8 cellular contexts compared by ENCODE assay signal in genomic region chr19:4064073-4064550, GRCh38. TPM values are rescaled to one million over a fixed set of nuclear protein-coding genes. Genes with fewer than 3 reads are reported as not detected.
DNase-seq lines count a peak whose midpoint lies in the region; ATAC-seq, FAIRE-seq and TF ChIP-seq lines count a peak whose summit lies in the region.

No MANE protein-coding gene starts in this region.

- H3K4me1 Mint-ChIP-seq in memory B cell = peaks cover 20% of the 10 kb centered on the region

- peaks cover 1% of the 10 kb centered on the region for H3K36me3 Mint-ChIP-seq in memory B cell

- ATAC-seq in memory B cell (ENCODE audit: low read depth) = no peak
- no peak for ATAC-seq in GM21723 (IDR thresholded peaks at IDR 0.05; ENCODE audit: unreplicated experiment)
- ATAC-seq in GM21737 (IDR thresholded peaks at IDR 0.05; ENCODE audit: unreplicated experiment) = no peak

- WGBS in HUES64 = 4% methylated on average over 32 of the region's 32 CpGs

- peak overlapping the region; percentile 78 for H3K9ac ChIP-seq in HUES64 (ENCODE audit: low read depth, low read length)

- H3K27ac ChIP-seq in AG04450 (ENCODE audit: low read depth, low read length) = peak overlapping the region; percentile 61
- H3K27ac ChIP-seq in HUES64 (ENCODE audit: low read depth, low read length) = peak overlapping the region; percentile 75; the same call in 1 of the 2 replicates
- H3K27ac ChIP-seq in vagina = peak overlapping the region; percentile 100

- H3K27me3 Mint-ChIP-seq in memory B cell = no peaks in the 10 kb centered on the region

- 0 out of 2 replicates have a peak, but pooled peaks cover 6% of the 10 kb centered on the region for H3K4me1 ChIP-seq in HUES64 (ENCODE audit: insufficient read depth, low read length)
- peaks cover 69% of the 10 kb centered on the region for H3K4me1 ChIP-seq in vagina

- TF ChIP-seq CTCF in AG04450 (IDR thresholded peaks at IDR 0.05; ENCODE audit: low read depth, low read length) (no peak), bronchial epithelial cell (IDR thresholded peaks at IDR 0.05; ENCODE audit: insufficient read depth, low read length, severe bottlenecking) (peak; percentile 0), vagina (IDR thresholded peaks at IDR 0.05) (no peak)

- DNase-seq in AG04450 (ENCODE audit: low read depth, low spot score) (no peak), bronchial epithelial cell (ENCODE audit: low read depth) (no peak), memory B cell (ENCODE audit: low spot score in 2 of 2) (no peak), vagina (ENCODE audit: extremely low spot score in 2 of 2) (peak in 1 of 2 donors; percentile 84), NCI-H446 (lab: John Stamatoyannopoulos, UW) (no peak)

- FAIRE-seq in bronchial epithelial cell (lab: Jason Lieb, UNC) = no peak

- H3K27ac Mint-ChIP-seq in memory B cell = peak overlapping the region; percentile 84

- no peaks in the 10 kb centered on the region for H3K9me3 Mint-ChIP-seq in memory B cell

- POLR2A ChIA-PET in AG04450 (lab: Yijun Ruan, JAX) = interaction anchor here (0.9 kb wide), 1 partner anchor 79 kb away, joined by 3 read pairs; the partner anchor contains the start of gene EEF2

- no peak for TF ChIP-seq POLR2A in vagina (IDR thresholded peaks at IDR 0.05)

- peak overlapping the region; percentile 86 for H3K4me3 Mint-ChIP-seq in memory B cell

- H3K9me3 ChIP-seq in AG04450 (ENCODE audit: control insufficient read depth, insufficient read depth, low read length) (no peaks in the 10 kb centered on the region; the same call in 1 of the 2 replicates), HUES64 (ENCODE audit: insufficient read depth, low read depth, low read length) (no peaks in the 10 kb centered on the region), vagina (no peaks in the 10 kb centered on the region)

- CTCF ChIA-PET in AG04450 (lab: Charles Lee) = no interaction called here

- intact Hi-C loops in vagina (cut with DNase I) = loop anchor here (5.0 kb wide), 1 partner anchor 57 kb away; the partner anchor contains the start of gene PIAS4

- H3K27me3 ChIP-seq in AG04450 (ENCODE audit: control insufficient read depth, insufficient read depth, low read length) (no peaks in the 10 kb centered on the region), HUES64 (ENCODE audit: insufficient read depth, low read length) (peaks cover 20% of the 10 kb centered on the region), bronchial epithelial cell (ENCODE audit: control insufficient read depth, insufficient read depth, low read length) (no peaks in the 10 kb centered on the region), vagina (no peaks in the 10 kb centered on the region)

- peaks cover 8% of the 10 kb centered on the region; the same call in 1 of the 2 replicates for H3K36me3 ChIP-seq in HUES64 (ENCODE audit: insufficient read depth, low read length)
- peaks cover 9% of the 10 kb centered on the region for H3K36me3 ChIP-seq in bronchial epithelial cell (ENCODE audit: control insufficient read depth, insufficient read depth, low read length)
- H3K36me3 ChIP-seq in vagina = no peaks in the 10 kb centered on the region

- H3K4me3 ChIP-seq in AG04450 (ENCODE audit: low read depth, low read length) = peak overlapping the region; percentile 74
- peak overlapping the region; percentile 77 for H3K4me3 ChIP-seq in HUES64 (ENCODE audit: low read length)
- peak overlapping the region; percentile 84 for H3K4me3 ChIP-seq in bronchial epithelial cell (ENCODE audit: low read depth, low read length)
- peak overlapping the region; percentile 70 to 99 for H3K4me3 ChIP-seq in vagina

RNA-seq across cellular contexts. Expression of gene ZBTB7A, which starts 2.6 kb away (rescaled TPM):
- 2.7 and 4.0 TPM in 2 replicates for polyA plus RNA-seq in AG04450 (2011; rRNA removed)
- 2.2 and 2.7 TPM in 2 replicates for polyA minus RNA-seq in AG04450 (2011; rRNA and poly(A)+ RNA removed)
- polyA plus RNA-seq in HUES64 (2013, experiment 1 of 2) = 8.6 TPM
- 8.7 TPM for polyA plus RNA-seq in HUES64 (2013, experiment 2 of 2)
- total RNA-seq in bronchial epithelial cell (15.3 and 29.2 TPM in 2 replicates), vagina (60.6 TPM)

RNA-seq across cellular contexts. Expression of gene PIAS4, which starts 56.6 kb away (rescaled TPM):
- polyA plus RNA-seq in AG04450 (2011; rRNA removed) = 9.0 and 12.0 TPM in 2 replicates
- polyA minus RNA-seq in AG04450 (2011; rRNA and poly(A)+ RNA removed) = 13.6 and 17.2 TPM in 2 replicates
- 26.4 TPM for polyA plus RNA-seq in HUES64 (2013, experiment 1 of 2)
- polyA plus RNA-seq in HUES64 (2013, experiment 2 of 2) = 23.3 TPM
- total RNA-seq in bronchial epithelial cell = 10.0 and 24.2 TPM in 2 replicates
- total RNA-seq in vagina = 14.0 TPM

RNA-seq across cellular contexts. Expression of gene MAP2K2, which starts 59.8 kb away (rescaled TPM):
- polyA plus RNA-seq in AG04450 (2011; rRNA removed) = 65.1 and 104 TPM in 2 replicates
- 75.9 and 88.2 TPM in 2 replicates for polyA minus RNA-seq in AG04450 (2011; rRNA and poly(A)+ RNA removed)
- polyA plus RNA-seq in HUES64 (2013, experiment 1 of 2) = 107 TPM
- 115 TPM for polyA plus RNA-seq in HUES64 (2013, experiment 2 of 2)
- total RNA-seq in bronchial epithelial cell (116 and 178 TPM in 2 replicates), vagina (104 TPM)
